Comparison of ENCODE assay signal across 1 cellular context in the genomic region with DNA sequence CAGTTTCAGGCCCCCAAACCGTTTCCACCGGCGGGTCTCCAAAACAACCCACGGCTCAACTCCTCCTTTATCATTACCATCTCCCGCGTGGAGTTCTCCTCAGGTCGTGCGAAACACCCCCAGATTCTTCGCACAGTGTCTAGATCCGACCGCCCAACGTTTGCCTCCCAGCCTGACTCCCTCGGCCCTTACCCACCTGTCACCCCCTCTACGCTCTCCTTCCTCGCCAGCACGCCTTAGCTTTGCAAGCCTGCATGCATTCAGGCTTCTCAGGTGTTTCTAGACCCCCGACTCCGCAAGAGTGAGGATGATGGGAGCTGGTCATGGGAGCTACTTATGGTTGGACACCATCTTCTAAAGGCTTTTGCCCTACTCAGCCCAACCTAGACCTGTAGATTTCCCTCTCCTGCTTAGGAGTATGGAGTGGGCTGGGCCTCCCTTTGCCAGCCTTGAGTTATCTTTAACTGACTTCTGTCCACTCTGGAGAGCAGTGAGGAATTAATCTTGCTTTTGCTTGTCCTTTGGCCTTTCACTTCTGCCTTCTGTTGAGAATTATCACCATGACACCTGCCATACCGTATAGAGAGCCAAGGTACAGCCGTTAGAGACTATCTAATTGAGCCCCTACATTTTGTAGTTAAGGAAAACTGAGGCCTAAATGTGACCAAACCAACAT.
TF ChIP-seq lines count a peak whose summit lies in the region.

No MANE protein-coding gene starts in this region.

TF ChIP-seq in K562, 482 proteins besides CTCF, POLR2A, EP300 and RAD21 (continued from another document):
- TF ChIP-seq, protein P1, sequence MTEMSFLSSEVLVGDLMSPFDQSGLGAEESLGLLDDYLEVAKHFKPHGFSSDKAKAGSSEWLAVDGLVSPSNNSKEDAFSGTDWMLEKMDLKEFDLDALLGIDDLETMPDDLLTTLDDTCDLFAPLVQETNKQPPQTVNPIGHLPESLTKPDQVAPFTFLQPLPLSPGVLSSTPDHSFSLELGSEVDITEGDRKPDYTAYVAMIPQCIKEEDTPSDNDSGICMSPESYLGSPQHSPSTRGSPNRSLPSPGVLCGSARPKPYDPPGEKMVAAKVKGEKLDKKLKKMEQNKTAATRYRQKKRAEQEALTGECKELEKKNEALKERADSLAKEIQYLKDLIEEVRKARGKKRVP (CRISPR knock-in tag; IDR thresholded peaks at IDR 0.05), result no peak
- TF ChIP-seq HIVEP1 (CRISPR knock-in tag; IDR thresholded peaks at IDR 0.05), result no peak
- TF ChIP-seq RFX5 (IDR thresholded peaks at IDR 0.05; ENCODE audit: low read depth, low read length), result no peak
- no peak for TF ChIP-seq NR0B1 (IDR thresholded peaks at IDR 0.05; ENCODE audit: partially characterized antibody)
- TF ChIP-seq ZBTB8A (IDR thresholded peaks at IDR 0.05; ENCODE audit: partially characterized antibody), result no peak
- TF ChIP-seq SRSF1 (IDR thresholded peaks at IDR 0.05; ENCODE audit: low read depth, low read length), result no peak
- peak; percentile 42; the same call in 1 of the 2 replicates for TF ChIP-seq PHB2 (IDR thresholded peaks at IDR 0.05; ENCODE audit: low read depth)
- TF ChIP-seq, protein P2, sequence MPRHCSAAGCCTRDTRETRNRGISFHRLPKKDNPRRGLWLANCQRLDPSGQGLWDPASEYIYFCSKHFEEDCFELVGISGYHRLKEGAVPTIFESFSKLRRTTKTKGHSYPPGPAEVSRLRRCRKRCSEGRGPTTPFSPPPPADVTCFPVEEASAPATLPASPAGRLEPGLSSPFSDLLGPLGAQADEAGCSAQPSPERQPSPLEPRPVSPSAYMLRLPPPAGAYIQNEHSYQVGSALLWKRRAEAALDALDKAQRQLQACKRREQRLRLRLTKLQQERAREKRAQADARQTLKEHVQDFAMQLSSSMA (CRISPR knock-in tag; IDR thresholded peaks at IDR 0.05), result no peak
- no peak for TF ChIP-seq GABPB2 (CRISPR knock-in tag; conservative IDR thresholded peaks at IDR 0.05)
- TF ChIP-seq TCF3 (CRISPR knock-in tag; IDR thresholded peaks at IDR 0.05), result peak; percentile 87
- TF ChIP-seq ASH1L (IDR thresholded peaks at IDR 0.05; ENCODE audit: borderline replicate concordance, low read depth, partially characterized antibody), result no peak
- TF ChIP-seq RFX1 (IDR thresholded peaks at IDR 0.05), result no peak; the same call in 1 of the 2 replicates
- TF ChIP-seq FOXK2 (conservative IDR thresholded peaks at IDR 0.05 in 1 of 2, IDR thresholded peaks at IDR 0.05 in 1 of 2; ENCODE audit: low read depth in 2 of 2), result 0 out of 4 replicates have a peak, but pooled peaks of 1 of the 2 experiments have one; percentile 0
- no peak for TF ChIP-seq NFXL1 (CRISPR knock-in tag; IDR thresholded peaks at IDR 0.05)
- TF ChIP-seq SMAD3 (CRISPR knock-in tag; conservative IDR thresholded peaks at IDR 0.05), result no peak
- 0 out of 2 replicates have a peak, but pooled peaks have one; percentile 40 for TF ChIP-seq SREBF1 (IDR thresholded peaks at IDR 0.05; ENCODE audit: borderline replicate concordance, low read depth, low read length)
- TF ChIP-seq, protein P3, sequence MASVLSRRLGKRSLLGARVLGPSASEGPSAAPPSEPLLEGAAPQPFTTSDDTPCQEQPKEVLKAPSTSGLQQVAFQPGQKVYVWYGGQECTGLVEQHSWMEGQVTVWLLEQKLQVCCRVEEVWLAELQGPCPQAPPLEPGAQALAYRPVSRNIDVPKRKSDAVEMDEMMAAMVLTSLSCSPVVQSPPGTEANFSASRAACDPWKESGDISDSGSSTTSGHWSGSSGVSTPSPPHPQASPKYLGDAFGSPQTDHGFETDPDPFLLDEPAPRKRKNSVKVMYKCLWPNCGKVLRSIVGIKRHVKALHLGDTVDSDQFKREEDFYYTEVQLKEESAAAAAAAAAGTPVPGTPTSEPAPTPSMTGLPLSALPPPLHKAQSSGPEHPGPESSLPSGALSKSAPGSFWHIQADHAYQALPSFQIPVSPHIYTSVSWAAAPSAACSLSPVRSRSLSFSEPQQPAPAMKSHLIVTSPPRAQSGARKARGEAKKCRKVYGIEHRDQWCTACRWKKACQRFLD (CRISPR knock-in tag; IDR thresholded peaks at IDR 0.05), result peak; percentile 47; the same call in 1 of the 2 replicates
- TF ChIP-seq ATF2 (CRISPR knock-in tag; IDR thresholded peaks at IDR 0.05), result no peak
- no peak for TF ChIP-seq FOXA3 (CRISPR knock-in tag; conservative IDR thresholded peaks at IDR 0.05 in 1 of 2, IDR thresholded peaks at IDR 0.05 in 1 of 2)
- TF ChIP-seq HDAC3 (IDR thresholded peaks at IDR 0.05; ENCODE audit: borderline replicate concordance, partially characterized antibody), result no peak
- TF ChIP-seq SMC3 (conservative IDR thresholded peaks at IDR 0.05; ENCODE audit: insufficient read depth, low read depth, low read length), result no peak
- TF ChIP-seq CCAR2 (IDR thresholded peaks at IDR 0.05; ENCODE audit: low read depth, low read length), result no peak
- TF ChIP-seq MYBL2 (IDR thresholded peaks at IDR 0.05; ENCODE audit: low read depth), result no peak
- TF ChIP-seq MYBL2 (CRISPR knock-in tag; IDR thresholded peaks at IDR 0.05; ENCODE audit: borderline replicate concordance), result no peak
- no peak for TF ChIP-seq WHSC1 (IDR thresholded peaks at IDR 0.05; ENCODE audit: low read length)
- TF ChIP-seq ZNF140 (CRISPR knock-in tag; IDR thresholded peaks at IDR 0.05), result no peak
- TF ChIP-seq, protein P4, sequence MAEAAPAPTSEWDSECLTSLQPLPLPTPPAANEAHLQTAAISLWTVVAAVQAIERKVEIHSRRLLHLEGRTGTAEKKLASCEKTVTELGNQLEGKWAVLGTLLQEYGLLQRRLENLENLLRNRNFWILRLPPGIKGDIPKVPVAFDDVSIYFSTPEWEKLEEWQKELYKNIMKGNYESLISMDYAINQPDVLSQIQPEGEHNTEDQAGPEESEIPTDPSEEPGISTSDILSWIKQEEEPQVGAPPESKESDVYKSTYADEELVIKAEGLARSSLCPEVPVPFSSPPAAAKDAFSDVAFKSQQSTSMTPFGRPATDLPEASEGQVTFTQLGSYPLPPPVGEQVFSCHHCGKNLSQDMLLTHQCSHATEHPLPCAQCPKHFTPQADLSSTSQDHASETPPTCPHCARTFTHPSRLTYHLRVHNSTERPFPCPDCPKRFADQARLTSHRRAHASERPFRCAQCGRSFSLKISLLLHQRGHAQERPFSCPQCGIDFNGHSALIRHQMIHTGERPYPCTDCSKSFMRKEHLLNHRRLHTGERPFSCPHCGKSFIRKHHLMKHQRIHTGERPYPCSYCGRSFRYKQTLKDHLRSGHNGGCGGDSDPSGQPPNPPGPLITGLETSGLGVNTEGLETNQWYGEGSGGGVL (CRISPR knock-in tag; IDR thresholded peaks at IDR 0.05), result no peak
- no peak for TF ChIP-seq RFX7 (CRISPR knock-in tag; IDR thresholded peaks at IDR 0.05)
- no peak for TF ChIP-seq ZNF830 (CRISPR knock-in tag; IDR thresholded peaks at IDR 0.05)
- TF ChIP-seq ZNF785 (CRISPR knock-in tag; IDR thresholded peaks at IDR 0.05), result no peak
- no peak for TF ChIP-seq TAF9B (IDR thresholded peaks at IDR 0.05; ENCODE audit: partially characterized antibody)
- no peak for TF ChIP-seq PRPF4 (IDR thresholded peaks at IDR 0.05; ENCODE audit: insufficient read depth, low read depth, low read length, poor library complexity, severe bottlenecking)
- TF ChIP-seq KLF1 (tag; IDR thresholded peaks at IDR 0.05), result no peak
- no peak for TF ChIP-seq NR2F6 (CRISPR knock-in tag; IDR thresholded peaks at IDR 0.05)
- TF ChIP-seq, protein P5, sequence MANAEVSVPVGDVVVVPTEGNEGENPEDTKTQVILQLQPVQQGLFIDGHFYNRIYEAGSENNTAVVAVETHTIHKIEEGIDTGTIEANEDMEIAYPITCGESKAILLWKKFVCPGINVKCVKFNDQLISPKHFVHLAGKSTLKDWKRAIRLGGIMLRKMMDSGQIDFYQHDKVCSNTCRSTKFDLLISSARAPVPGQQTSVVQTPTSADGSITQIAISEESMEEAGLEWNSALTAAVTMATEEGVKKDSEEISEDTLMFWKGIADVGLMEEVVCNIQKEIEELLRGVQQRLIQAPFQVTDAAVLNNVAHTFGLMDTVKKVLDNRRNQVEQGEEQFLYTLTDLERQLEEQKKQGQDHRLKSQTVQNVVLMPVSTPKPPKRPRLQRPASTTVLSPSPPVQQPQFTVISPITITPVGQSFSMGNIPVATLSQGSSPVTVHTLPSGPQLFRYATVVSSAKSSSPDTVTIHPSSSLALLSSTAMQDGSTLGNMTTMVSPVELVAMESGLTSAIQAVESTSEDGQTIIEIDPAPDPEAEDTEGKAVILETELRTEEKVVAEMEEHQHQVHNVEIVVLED (CRISPR knock-in tag; IDR thresholded peaks at IDR 0.05), result no peak
- TF ChIP-seq ZEB2 (IDR thresholded peaks at IDR 0.05), result no peak
- no peak for TF ChIP-seq MEF2D (tag; conservative IDR thresholded peaks at IDR 0.05; ENCODE audit: low read depth)
- no peak for TF ChIP-seq STAT6 (CRISPR knock-in tag; IDR thresholded peaks at IDR 0.05)
- no peak for TF ChIP-seq RNF2 (IDR thresholded peaks at IDR 0.05)
- no peak; the same call in 1 of the 2 replicates for TF ChIP-seq DMBX1 (CRISPR knock-in tag; IDR thresholded peaks at IDR 0.05; ENCODE audit: borderline replicate concordance)
- TF ChIP-seq, protein P6, sequence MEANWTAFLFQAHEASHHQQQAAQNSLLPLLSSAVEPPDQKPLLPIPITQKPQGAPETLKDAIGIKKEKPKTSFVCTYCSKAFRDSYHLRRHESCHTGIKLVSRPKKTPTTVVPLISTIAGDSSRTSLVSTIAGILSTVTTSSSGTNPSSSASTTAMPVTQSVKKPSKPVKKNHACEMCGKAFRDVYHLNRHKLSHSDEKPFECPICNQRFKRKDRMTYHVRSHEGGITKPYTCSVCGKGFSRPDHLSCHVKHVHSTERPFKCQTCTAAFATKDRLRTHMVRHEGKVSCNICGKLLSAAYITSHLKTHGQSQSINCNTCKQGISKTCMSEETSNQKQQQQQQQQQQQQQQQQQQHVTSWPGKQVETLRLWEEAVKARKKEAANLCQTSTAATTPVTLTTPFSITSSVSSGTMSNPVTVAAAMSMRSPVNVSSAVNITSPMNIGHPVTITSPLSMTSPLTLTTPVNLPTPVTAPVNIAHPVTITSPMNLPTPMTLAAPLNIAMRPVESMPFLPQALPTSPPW (CRISPR knock-in tag; IDR thresholded peaks at IDR 0.05), result peak; percentile 47; the same call in 1 of the 2 replicates
- TF ChIP-seq ZNF3 (CRISPR knock-in tag; IDR thresholded peaks at IDR 0.05), result no peak
- TF ChIP-seq BRCA1 (IDR thresholded peaks at IDR 0.05), result no peak
- no peak for TF ChIP-seq BRCA1 (CRISPR knock-in tag; IDR thresholded peaks at IDR 0.05)
- no peak for TF ChIP-seq C11orf30 (IDR thresholded peaks at IDR 0.05; ENCODE audit: low read depth)
- no peak for TF ChIP-seq RCOR1 (IDR thresholded peaks at IDR 0.05; ENCODE audit: borderline replicate concordance in 1 of 2, low read depth in 2 of 2, low read length in 2 of 2)
- TF ChIP-seq ZNF431 (CRISPR knock-in tag; IDR thresholded peaks at IDR 0.05), result no peak
- no peak for TF ChIP-seq TFAM (CRISPR knock-in tag; conservative IDR thresholded peaks at IDR 0.05)
- no peak; the same call in 1 of the 2 replicates for TF ChIP-seq NR1H2 (CRISPR knock-in tag; IDR thresholded peaks at IDR 0.05)
- no peak for TF ChIP-seq FIP1L1 (IDR thresholded peaks at IDR 0.05; ENCODE audit: low read depth, low read length, poor library complexity, severe bottlenecking)
